Comparison of ENCODE assay signal across 9 cellular contexts in genomic region chr6:143598466-143599080, GRCh38.
DNase-seq lines count a peak whose midpoint lies in the region; ATAC-seq and TF ChIP-seq lines count a peak whose summit lies in the region.
"Had no signal": no experiment of that assay in that cellular context is flagged by ENCODE, and none has a peak within 500 bp of the region (broad histone marks: within the 10 kb centered on the region; RNA-seq: fewer than 3 reads in every experiment).

No MANE protein-coding gene starts in this region.

- WGBS in lung, 2 donors: 40 to 55% methylated on average over 3 of the region's 3 CpGs

- no peak overlapping the region for H3K27ac ChIP-seq in lung (ENCODE audit: low read depth in 1 of 2, low read length in 1 of 2)
- H3K27ac ChIP-seq in OCI-LY7 (ENCODE audit: low read depth, low read length, poor library complexity, severe bottlenecking): no peak overlapping the region

- no peaks in the 10 kb centered on the region for H3K36me3 ChIP-seq in lung (ENCODE audit: control insufficient read depth in 2 of 2, insufficient read depth in 2 of 2, low read length in 2 of 2)
- no peaks in the 10 kb centered on the region for H3K36me3 ChIP-seq in OCI-LY7 (ENCODE audit: insufficient read depth, low read length)

- POLR2A ChIA-PET in OCI-LY7 (lab: Charles Lee): no interaction called here

- CTCF ChIA-PET in OCI-LY7 (lab: Charles Lee; ENCODE audit: unreplicated experiment): no interaction called here

- BruUV-seq in OCI-LY7 (replicated peaks; lab: Mats Ljungman, UMichigan): no TSS peak

- no peaks in the 10 kb centered on the region for H3K9me2 ChIP-seq in OCI-LY7 (ENCODE audit: insufficient read depth, low read length)

- no peak overlapping the region for H3K4me3 ChIP-seq in lung
- no peak overlapping the region for H3K4me3 ChIP-seq in OCI-LY7 (ENCODE audit: low read depth, low read length, poor library complexity, severe bottlenecking)

- H3K9me3 ChIP-seq in lung (ENCODE audit: control insufficient read depth in 2 of 2, insufficient read depth in 1 of 2, low read length in 1 of 2) (no peaks in the 10 kb centered on the region), OCI-LY7 (ENCODE audit: low read length) (no peaks in the 10 kb centered on the region)

- no peaks in the 10 kb centered on the region for H4K20me1 ChIP-seq in OCI-LY7 (ENCODE audit: insufficient read depth, low read length)

- H3K4me2 ChIP-seq in OCI-LY7 (ENCODE audit: low read length): no peak overlapping the region

- H3K27me3 ChIP-seq in lung (ENCODE audit: control insufficient read depth, insufficient read depth): no peaks in the 10 kb centered on the region

- peak; percentile 60 to 69 for ATAC-seq in activated CD4-positive, CD25-positive, alpha-beta regulatory T cell treated with anti-CD3 and anti-CD28 coated beads, Interleukin-2, amount 50 U/mL, for 24 hours
- ATAC-seq in HG02588 (IDR thresholded peaks at IDR 0.05; ENCODE audit: unreplicated experiment) (peak; percentile 49), lung (ENCODE audit: insufficient read depth, low FRiP score) (peak; percentile 53)

- H2AFZ ChIP-seq in OCI-LY7 (ENCODE audit: low read length): no peak overlapping the region

- intact Hi-C loops in OCI-LY7 (cut with micrococcal nuclease; ENCODE audit: unreplicated experiment): no loop called here

- no peak for DNase-seq in activated CD4-positive, CD25-positive, alpha-beta regulatory T cell (lab: John Stamatoyannopoulos, UW)
- DNase-seq in SKM-1 treated with dmso at 0.1 percent for 144 hours (lab: John Stamatoyannopoulos, UW; ENCODE audit: unreplicated experiment): peak; percentile 79
- no peak for DNase-seq in lung (ENCODE audit: low spot score)
- no peak for DNase-seq in NCI-H146 (lab: John Stamatoyannopoulos, UW)
- no peak for DNase-seq in COLO668 (lab: John Stamatoyannopoulos, UW; ENCODE audit: unreplicated experiment)
- DNase-seq in OCI-LY7 (ENCODE audit: low spot score): no peak
- DNase-seq: NCI-H748 treated with DMSO at 0.1 percent for 48 hours had no signal

- TF ChIP-seq CTCF in lung (IDR thresholded peaks at IDR 0.05; ENCODE audit: control extremely low read depth, extremely low read depth) (no peak), OCI-LY7 (conservative IDR thresholded peaks at IDR 0.05; ENCODE audit: low read length) (no peak)

- no peaks in the 10 kb centered on the region for H3K79me2 ChIP-seq in OCI-LY7 (ENCODE audit: insufficient read depth, low read depth, low read length)

- H3K4me1 ChIP-seq in lung (ENCODE audit: control insufficient read depth in 2 of 2, insufficient read depth in 2 of 2, low read length in 2 of 2): peaks cover 0 to 5% of the 10 kb centered on the region in 2 donors
- H3K4me1 ChIP-seq in OCI-LY7 (ENCODE audit: insufficient read depth, low read length, poor library complexity, severe bottlenecking): no peaks in the 10 kb centered on the region
